Comparison of ENCODE assay signal across 21 cellular contexts in the genomic region with DNA sequence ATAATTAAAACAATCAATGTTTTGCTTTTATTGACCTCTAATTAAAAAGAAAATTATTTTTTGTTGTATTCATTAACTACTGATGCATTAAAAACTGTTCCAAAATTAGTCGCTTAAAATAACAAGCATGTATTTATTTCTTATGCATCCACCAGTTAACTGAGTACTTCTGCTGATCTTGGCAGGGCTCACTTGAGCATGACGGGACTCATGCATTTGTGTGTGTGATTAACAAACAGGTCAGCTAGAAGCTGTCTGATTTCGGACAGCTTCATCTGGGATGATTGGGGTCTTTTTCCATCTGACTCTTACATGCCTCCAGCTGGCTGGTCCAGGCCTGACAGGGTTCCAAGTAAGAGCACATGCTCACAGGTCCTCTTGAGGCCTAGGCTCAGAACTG.
A peak's percentile ranks its signal among the peaks of the same experiment; 100 is the strongest.
DNase-seq lines count a peak whose midpoint lies in the region; ATAC-seq and TF ChIP-seq lines count a peak whose summit lies in the region.
"Had no signal": no experiment of that assay in that cellular context is flagged by ENCODE, and none has a peak within 500 bp of the region (broad histone marks: within the 10 kb centered on the region; RNA-seq: fewer than 3 reads in every experiment).

No MANE protein-coding gene starts in this region.

- no peaks in the 10 kb centered on the region for H4K20me1 ChIP-seq in GM23248 (ENCODE audit: insufficient read depth)

- H3K27ac Mint-ChIP-seq in CD4-positive, alpha-beta T cell, result peak overlapping the region; percentile 77
- no peak overlapping the region for H3K27ac Mint-ChIP-seq in activated B cell treated with CpG ODN at 0.5 μM for 24 hours
- H3K27ac Mint-ChIP-seq: brain, nephron had no signal

- CTCF ChIA-PET in CD4-positive, alpha-beta T cell (lab: Charles Lee), result interaction anchor here (1.8 kb wide), 1 partner anchor 71 kb away, joined by 5 read pairs; no protein-coding TSS in a partner anchor
- CTCF ChIA-PET in activated B cell treated with CpG ODN at 0.5 μM for 24 hours (lab: Charles Lee), result interaction anchor here (2.1 to 4.8 kb wide), 2 partner anchors 238 to 308 kb away, joined by 6 to 22 read pairs; no protein-coding TSS in a partner anchor

- H3K4me3 ChIP-seq in GM23248 (no peak overlapping the region), dorsolateral prefrontal cortex (no peak overlapping the region), esophagus squamous epithelium (no peak overlapping the region)
- H3K4me3 ChIP-seq: coronary artery, uterus had no signal

- H3K79me2 ChIP-seq in GM23248 (ENCODE audit: insufficient read depth), result no peaks in the 10 kb centered on the region

- H3K36me3 ChIP-seq in GM23248 (ENCODE audit: low read depth) (peaks cover 30% of the 10 kb centered on the region), esophagus squamous epithelium (peaks cover 0 to 18% (median 0%) of the 10 kb centered on the region in 3 donors)
- H3K36me3 ChIP-seq: uterus had no signal

- in situ Hi-C loops in GM23248 (cut with MboI), result no loop called here

- peaks cover 19% of the 10 kb centered on the region for H3K4me1 ChIP-seq in GM23248 (ENCODE audit: insufficient read depth)
- peaks cover 4 to 29% (median 11%) of the 10 kb centered on the region in 3 donors for H3K4me1 ChIP-seq in esophagus squamous epithelium
- H3K4me1 ChIP-seq: uterus had no signal

- H3K27me3 Mint-ChIP-seq in CD4-positive, alpha-beta T cell, result no peaks in the 10 kb centered on the region
- no peaks in the 10 kb centered on the region for H3K27me3 Mint-ChIP-seq in activated B cell treated with CpG ODN at 0.5 μM for 24 hours
- H3K27me3 Mint-ChIP-seq: activated naive CD8-positive, alpha-beta T cell; brain had no signal

- H3K4me1 Mint-ChIP-seq in CD4-positive, alpha-beta T cell (ENCODE audit: low read depth), result peaks cover 81% of the 10 kb centered on the region
- H3K4me1 Mint-ChIP-seq in activated B cell treated with CpG ODN at 0.5 μM for 24 hours, result peaks cover 30% of the 10 kb centered on the region

- H3F3A ChIP-seq in GM23248 (ENCODE audit: insufficient read depth), result peaks cover 74% of the 10 kb centered on the region

- intact Hi-C loops in CD4-positive, alpha-beta T cell (cut with DNase I, micrococcal nuclease), result loop anchor here (5.0 kb wide), 4 partner anchors 68 to 152 kb away; no protein-coding TSS in a partner anchor
- intact Hi-C loops in activated B cell treated with CpG ODN at 0.5 μM for 24 hours (cut with micrococcal nuclease) (no loop called here), dorsolateral prefrontal cortex (cut with DNase I) (loop anchor here (5.0 kb wide), 3 partner anchors 157 to 308 kb away; no protein-coding TSS in a partner anchor), esophagus squamous epithelium (cut with DNase I) (no loop called here)

- peaks cover 22% of the 10 kb centered on the region for H3K9me3 Mint-ChIP-seq in CD4-positive, alpha-beta T cell
- peaks cover 3% of the 10 kb centered on the region for H3K9me3 Mint-ChIP-seq in activated B cell treated with CpG ODN at 0.5 μM for 24 hours

- H3K9ac ChIP-seq in GM23248, result no peak overlapping the region

- peaks cover 63% of the 10 kb centered on the region for H3K36me3 Mint-ChIP-seq in CD4-positive, alpha-beta T cell (ENCODE audit: low read depth)
- H3K36me3 Mint-ChIP-seq in activated B cell treated with CpG ODN at 0.5 μM for 24 hours (ENCODE audit: low read depth), result peaks cover 32% of the 10 kb centered on the region

- no peaks in the 10 kb centered on the region for H3K27me3 ChIP-seq in CD4-positive, alpha-beta T cell (ENCODE audit: control insufficient read depth, insufficient read depth, low read length)
- no peaks in the 10 kb centered on the region for H3K27me3 ChIP-seq in GM23248 (replicated peaks; ENCODE audit: insufficient read depth)
- H3K27me3 ChIP-seq in dorsolateral prefrontal cortex, result no peaks in the 10 kb centered on the region
- no peaks in the 10 kb centered on the region for H3K27me3 ChIP-seq in esophagus squamous epithelium
- H3K27me3 ChIP-seq: uterus had no signal

- POLR2A ChIA-PET in CD4-positive, alpha-beta T cell (lab: Charles Lee), result interaction anchor here (0.7 to 5.4 kb wide), 6 partner anchors 9 to 187 kb away, joined by 3 to 44 read pairs (median 4); no protein-coding TSS in a partner anchor
- POLR2A ChIA-PET in activated B cell treated with CpG ODN at 0.5 μM for 24 hours (lab: Charles Lee), result no interaction called here

- no peak for TF ChIP-seq CTCF in CD4-positive, alpha-beta T cell (IDR thresholded peaks at IDR 0.05)
- TF ChIP-seq CTCF in activated B cell treated with CpG ODN at 0.5 μM for 24 hours (IDR thresholded peaks at IDR 0.05) (no peak), dorsolateral prefrontal cortex (IDR thresholded peaks at IDR 0.05 in 54 of 56, conservative IDR thresholded peaks at IDR 0.05 in 2 of 56; ENCODE audit: low read depth in 1 of 56, partially characterized antibody in 56 of 56) (no peak), esophagus squamous epithelium (IDR thresholded peaks at IDR 0.05) (no peak)

- H2AFZ ChIP-seq in GM23248, result no peak overlapping the region

- H3K27ac ChIP-seq in CD4-positive, alpha-beta T cell (ENCODE audit: low read depth, low read length), result no peak overlapping the region
- H3K27ac ChIP-seq in GM23248 (0 out of 2 replicates have a peak overlapping the region, but pooled peaks have one; percentile 51), dorsolateral prefrontal cortex (no peak overlapping the region), esophagus squamous epithelium (no peak overlapping the region)
- H3K27ac ChIP-seq: C4-2B, coronary artery, uterus had no signal

- WGBS in GM23248 (ENCODE audit: low coverage in 1 of 2, low lambda C conversion rate in 2 of 2, missing lambda C conversion rate in 2 of 2), 2 experiments, result 69 to 70% methylated on average over 3 of the region's 3 CpGs
- 88 to 90% methylated on average over 3 of the region's 3 CpGs for whole genome bisulfite sequencing in esophagus squamous epithelium, 2 donors

- peaks cover 13% of the 10 kb centered on the region for H3K9me3 ChIP-seq in CD4-positive, alpha-beta T cell (ENCODE audit: control insufficient read depth, low read length)
- H3K9me3 ChIP-seq in GM23248 (ENCODE audit: low read depth) (no peaks in the 10 kb centered on the region), esophagus squamous epithelium (no peaks in the 10 kb centered on the region)
- H3K9me3 ChIP-seq: uterus had no signal

- no peaks in the 10 kb centered on the region for H3K9me2 ChIP-seq in GM23248 (ENCODE audit: insufficient read depth)

- H3K4me2 ChIP-seq in GM23248 (ENCODE audit: unreplicated experiment), result no peak overlapping the region

- no peak overlapping the region for H3K4me3 Mint-ChIP-seq in CD4-positive, alpha-beta T cell
- H3K4me3 Mint-ChIP-seq in activated B cell treated with CpG ODN at 0.5 μM for 24 hours, result no peak overlapping the region
- H3K4me3 Mint-ChIP-seq: activated naive CD8-positive, alpha-beta T cell; brain; nephron had no signal

- no peak for TF ChIP-seq POLR2A in esophagus squamous epithelium (IDR thresholded peaks at IDR 0.05)

- no peak for ATAC-seq in CD4-positive, alpha-beta T cell (ENCODE audit: poor library complexity)
- ATAC-seq in activated B cell treated with CpG ODN at 0.5 μM for 24 hours (ENCODE audit: low read depth), result peak; percentile 15
- ATAC-seq: left lobe of liver had no signal

- DNase-seq in CD4-positive, alpha-beta T cell, result no peak
- DNase-seq in GM23248 (peak; percentile 53), activated B cell treated with CpG ODN at 0.5 μM for 24 hours (no peak), glomerular visceral epithelial cell (ENCODE audit: extremely low spot score) (peak; percentile 20), dorsolateral prefrontal cortex (no peak), COLO668 (lab: John Stamatoyannopoulos, UW; ENCODE audit: unreplicated experiment) (no peak), esophagus squamous epithelium (lab: John Stamatoyannopoulos, UW) (no peak)
- DNase-seq in stimulated activated CD4-positive, alpha-beta T cell treated with anti-CD3 and anti-CD28 coated beads, Interleukin-1b, Interleukin-23, amount 100 ng/mL, for 48 hours, result no peak
- DNase-seq: activated CD4-positive, CD25-positive, alpha-beta regulatory T cell treated with anti-CD3 and anti-CD28 coated beads, Interleukin-2, amount 50 U/mL, for 72 hours; activated CD8-positive, alpha-beta memory T cell treated with anti-CD3 and anti-CD28 coated beads for 24 hours; head of caudate nucleus; KG1; NCI-H526 treated with DMSO at 0.1 percent for 48 hours; RPMI8226; uterus had no signal

Comparison
In these comparisons a context has a peak if more than half of its experiments do, and no peak if none do; other contexts are left out.
1. DNase-seq: peak in GM23248 (single experiment) and glomerular visceral epithelial cell (single experiment); none in CD4-positive, alpha-beta T cell (0 of 10), activated B cell treated with CpG ODN at 0.5 μM for 24 hours (single experiment), dorsolateral prefrontal cortex (0 of 10), COLO668 (single experiment), esophagus squamous epithelium (single experiment) and stimulated activated CD4-positive, alpha-beta T cell treated with anti-CD3 and anti-CD28 coated beads, Interleukin-1b, Interleukin-23, amount 100 ng/mL, for 48 hours (single experiment).
2. intact Hi-C loops: an anchor here in CD4-positive, alpha-beta T cell (5.0 kb wide) and dorsolateral prefrontal cortex (5.0 kb wide); none called in activated B cell treated with CpG ODN at 0.5 μM for 24 hours and esophagus squamous epithelium.